Comparison of ENCODE assay signal across 17 cellular contexts in the genomic region with DNA sequence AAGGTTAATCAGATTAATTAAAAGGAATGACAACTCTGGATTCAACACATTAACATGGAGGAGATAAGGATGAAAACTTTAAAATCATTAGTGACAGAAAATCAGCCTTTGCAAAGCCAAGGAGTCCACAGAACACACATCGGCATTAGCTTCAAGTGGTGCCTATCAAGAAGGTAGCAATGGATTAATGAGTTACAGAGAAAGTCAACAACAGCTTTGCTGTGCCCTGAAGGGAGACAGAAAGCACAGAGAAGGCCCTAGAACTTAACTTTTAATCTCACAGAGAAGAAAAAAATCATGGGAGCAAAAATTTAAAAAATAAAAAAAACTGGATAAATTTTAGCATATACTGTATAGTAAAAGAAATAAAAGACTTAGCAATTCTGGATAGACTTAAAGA.
DNase-seq lines count a peak whose midpoint lies in the region; FAIRE-seq and TF ChIP-seq lines count a peak whose summit lies in the region.
"Had no signal": no experiment of that assay in that cellular context is flagged by ENCODE, and none has a peak within 500 bp of the region (broad histone marks: within the 10 kb centered on the region; RNA-seq: fewer than 3 reads in every experiment).

No MANE protein-coding gene starts in this region.

- intact Hi-C loops in kidney (cut with DNase I): no loop called here

- H3K9ac ChIP-seq in kidney (ENCODE audit: low read length in 2 of 2) (no peak overlapping the region), mesendoderm (ENCODE audit: low read length) (no peak overlapping the region)

- H3K4ac ChIP-seq in mesendoderm (ENCODE audit: low read depth, low read length): no peak overlapping the region

- H2BK120ac ChIP-seq in mesendoderm (ENCODE audit: low read depth, low read length): no peak overlapping the region

- no peaks in the 10 kb centered on the region for H3K79me2 ChIP-seq in mesendoderm (ENCODE audit: control insufficient read depth, insufficient read depth, low read length)

- no CpG with 5 or more reads among the region's 1 CpG for WGBS in mesendoderm (ENCODE audit: extremely low coverage, insufficient coverage, low lambda C conversion rate)

- H3K36me3 ChIP-seq in kidney (ENCODE audit: control insufficient read depth in 1 of 2, insufficient read depth in 2 of 2, low read length in 2 of 2) (no peaks in the 10 kb centered on the region), mesendoderm (ENCODE audit: control insufficient read depth, insufficient read depth, low read length) (no peaks in the 10 kb centered on the region)

- H3K23ac ChIP-seq in mesendoderm (ENCODE audit: low read length): no peak overlapping the region

- no peaks in the 10 kb centered on the region for H3K4me1 ChIP-seq in kidney (ENCODE audit: control insufficient read depth in 1 of 2, insufficient read depth in 1 of 2, low read depth in 1 of 2, low read length in 2 of 2)
- no peaks in the 10 kb centered on the region for H3K4me1 ChIP-seq in mesendoderm (ENCODE audit: control insufficient read depth, low read depth, low read length)

- no peak overlapping the region for H2BK5ac ChIP-seq in mesendoderm (ENCODE audit: low read length)

- H4K8ac ChIP-seq in mesendoderm (ENCODE audit: low read depth, low read length): no peak overlapping the region

- no peak overlapping the region for H3K56ac ChIP-seq in mesendoderm (ENCODE audit: low read length)

- no peak overlapping the region for H2AK5ac ChIP-seq in mesendoderm (ENCODE audit: low read length)

- no peak overlapping the region for H2BK15ac ChIP-seq in mesendoderm (replicated peaks; ENCODE audit: low read depth)

- no peaks in the 10 kb centered on the region for H3K9me3 ChIP-seq in kidney (ENCODE audit: control insufficient read depth in 1 of 2, low read length in 2 of 2)

- no peak overlapping the region for H3K4me3 ChIP-seq in kidney (ENCODE audit: low read length in 2 of 2)
- H3K4me3 ChIP-seq in mesendoderm (ENCODE audit: low read length): no peak overlapping the region

- FAIRE-seq in kidney (lab: Jason Lieb, UNC): peak; percentile 8

- H3K79me1 ChIP-seq in mesendoderm (ENCODE audit: low read length): no peaks in the 10 kb centered on the region

- H3K27me3 ChIP-seq in mesendoderm (ENCODE audit: insufficient read depth, low read length, poor library complexity): no peaks in the 10 kb centered on the region

- H3K4me2 ChIP-seq in mesendoderm (ENCODE audit: low read length): no peak overlapping the region

- DNase-seq in NCI-H82 (lab: John Stamatoyannopoulos, UW) (peak; percentile 29), NCI-H82 treated with DMSO at 0.1 percent for 48 hours (lab: John Stamatoyannopoulos, UW; ENCODE audit: unreplicated experiment) (no peak), kidney (no peak), mesendoderm (peak; percentile 17), NCI-H2081 (lab: John Stamatoyannopoulos, UW) (no peak), NCI-H526 (lab: John Stamatoyannopoulos, UW) (no peak), D341Med (ENCODE audit: low spot score) (no peak), EL (no peak)
- DNase-seq: CD4-positive, alpha-beta memory T cell; HFFc6; NCI-H1048; NCI-H1436 treated with DMSO at 0.1 percent for 48 hours; NCI-H2081 treated with DMSO at 0.1 percent for 48 hours; NCI-H2227 treated with DMSO at 0.1 percent for 48 hours; NCI-H526 treated with DMSO at 0.1 percent for 48 hours had no signal

- H4K5ac ChIP-seq in mesendoderm (ENCODE audit: low read length): no peak overlapping the region

- TF ChIP-seq CTCF in kidney (IDR thresholded peaks at IDR 0.05; ENCODE audit: borderline replicate concordance, extremely low read depth, insufficient read depth): no peak

- no peak overlapping the region for H3K18ac ChIP-seq in mesendoderm (ENCODE audit: low read length)

- H3K27ac ChIP-seq in kidney (ENCODE audit: low read depth in 2 of 2, low read length in 2 of 2): no peak overlapping the region
- no peak overlapping the region for H3K27ac ChIP-seq in mesendoderm (ENCODE audit: low read depth, low read length)
- H3K27ac ChIP-seq: 22Rv1, RWPE1 had no signal

Comparison
In these comparisons a context has a peak if more than half of its experiments do, and no peak if none do; other contexts are left out.
1. DNase-seq: peak in NCI-H82 (single experiment) and mesendoderm (single experiment); none in NCI-H82 treated with DMSO at 0.1 percent for 48 hours (single experiment), kidney (single experiment), NCI-H2081 (0 of 2), NCI-H526 (0 of 2), D341Med (single experiment) and EL (single experiment).